4 cellular contexts compared by ENCODE assay signal in the genomic region with DNA sequence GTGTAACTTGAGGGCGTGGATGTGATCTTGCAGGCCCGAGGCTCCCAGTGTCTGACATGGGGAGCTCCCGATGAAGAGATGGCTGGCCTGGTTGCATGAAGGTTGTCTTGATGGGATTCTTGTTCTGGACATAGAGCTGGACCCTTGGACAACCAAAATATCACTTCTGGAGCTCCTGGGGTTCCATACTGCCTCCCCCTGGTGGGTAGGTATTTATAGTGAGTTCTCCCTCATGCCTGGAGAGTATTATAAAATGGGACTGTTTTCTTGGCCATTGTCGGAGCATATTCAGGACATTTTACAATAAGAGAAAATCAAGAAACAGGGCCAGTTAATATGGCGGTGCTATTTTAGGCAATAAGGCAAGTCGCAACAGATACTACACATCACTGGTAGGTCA.
TF ChIP-seq lines count a peak whose summit lies in the region.

No MANE protein-coding gene starts in this region.

TF ChIP-seq in SK-N-SH, 30 proteins besides CTCF, POLR2A, EP300 and RAD21 (continues in another document):
- TF ChIP-seq REST (IDR thresholded peaks at IDR 0.05; ENCODE audit: low read depth, low read length) = no peak
- TF ChIP-seq, protein P1, sequence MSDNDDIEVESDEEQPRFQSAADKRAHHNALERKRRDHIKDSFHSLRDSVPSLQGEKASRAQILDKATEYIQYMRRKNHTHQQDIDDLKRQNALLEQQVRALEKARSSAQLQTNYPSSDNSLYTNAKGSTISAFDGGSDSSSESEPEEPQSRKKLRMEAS (IDR thresholded peaks at IDR 0.05; ENCODE audit: low read depth) = no peak
- TF ChIP-seq POLR2AphosphoS5 (IDR thresholded peaks at IDR 0.05; ENCODE audit: low read depth, low read length) = no peak
- TF ChIP-seq ZBTB33 (IDR thresholded peaks at IDR 0.05; ENCODE audit: borderline replicate concordance, low read depth) = no peak
- no peak for TF ChIP-seq TCF12 (IDR thresholded peaks at IDR 0.05)

TF ChIP-seq in SK-N-SH treated with all-trans-retinoic acid at 6 μM for 48 hours, 23 proteins besides CTCF, POLR2A, EP300 and RAD21:
- TF ChIP-seq BACH2 (CRISPR knock-in tag; IDR thresholded peaks at IDR 0.05; ENCODE audit: borderline replicate concordance) (no peak), ZFP30 (CRISPR knock-in tag; IDR thresholded peaks at IDR 0.05) (no peak), RARB (CRISPR knock-in tag; IDR thresholded peaks at IDR 0.05) (no peak)

TF ChIP-seq in IMR-90, 13 proteins besides CTCF, POLR2A, EP300 and RAD21:
- no peak for TF ChIP-seq MXI1 (IDR thresholded peaks at IDR 0.05; ENCODE audit: borderline replicate concordance, low read depth, low read length)
- TF ChIP-seq CHD1 (IDR thresholded peaks at IDR 0.05; ENCODE audit: low read depth, low read length) = no peak

TF ChIP-seq in GM12878, 131 proteins besides CTCF, POLR2A, EP300 and RAD21:
- TF ChIP-seq USF2 (IDR thresholded peaks at IDR 0.05; ENCODE audit: borderline replicate concordance, low read depth, low read length) = no peak
- TF ChIP-seq PKNOX1 (IDR thresholded peaks at IDR 0.05) = no peak
- TF ChIP-seq SMC3 (IDR thresholded peaks at IDR 0.05; ENCODE audit: borderline replicate concordance, low read length) = peak; percentile 10; the same call in 1 of the 2 replicates
- TF ChIP-seq HCFC1 (IDR thresholded peaks at IDR 0.05; ENCODE audit: low read length) = no peak
- no peak for TF ChIP-seq CBX3 (IDR thresholded peaks at IDR 0.05; ENCODE audit: borderline replicate concordance, low read depth)
- no peak for TF ChIP-seq IRF5 (IDR thresholded peaks at IDR 0.05; ENCODE audit: borderline replicate concordance)
- no peak for TF ChIP-seq MEF2A (IDR thresholded peaks at IDR 0.05; ENCODE audit: insufficient read depth, low read depth, low read length)
